Comparison of ENCODE assay signal across 22 cellular contexts in the genomic region with DNA sequence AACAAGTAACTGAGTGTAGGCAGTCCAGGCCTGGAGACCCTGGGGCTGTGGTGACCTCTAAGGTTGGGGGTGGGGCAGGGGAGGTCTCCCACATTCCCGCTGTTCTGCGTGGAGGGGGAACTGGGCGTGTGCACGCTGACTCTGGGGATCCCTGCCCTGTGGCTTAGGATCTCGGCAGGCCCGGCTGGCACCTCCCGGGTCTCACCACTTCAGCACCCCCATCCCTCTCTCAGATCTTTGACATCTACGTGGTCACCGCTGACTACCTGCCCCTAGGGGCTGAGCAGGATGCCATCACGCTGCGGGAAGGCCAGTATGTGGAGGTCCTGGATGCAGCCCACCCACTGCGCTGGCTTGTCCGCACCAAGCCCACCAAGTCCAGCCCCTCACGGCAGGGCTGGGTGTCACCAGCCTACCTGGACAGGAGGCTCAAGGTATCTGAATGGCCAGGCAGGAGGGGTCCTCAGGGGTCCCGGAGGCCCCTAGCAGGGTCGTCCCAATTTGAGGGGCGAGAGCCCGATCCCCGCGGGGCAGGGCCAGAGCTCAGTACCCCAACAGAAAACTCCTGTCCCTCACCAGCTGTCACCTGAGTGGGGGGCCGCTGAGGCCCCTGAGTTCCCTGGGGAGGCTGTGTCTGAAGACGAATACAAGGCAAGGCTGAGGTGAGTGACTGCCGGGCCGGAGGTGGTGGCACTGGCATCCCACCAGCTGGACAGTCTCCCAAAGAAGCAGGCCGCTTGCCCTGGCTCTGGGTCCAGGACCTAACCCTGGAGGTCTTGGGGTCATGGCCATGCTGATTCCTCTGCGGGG.
DNase-seq lines count a peak whose midpoint lies in the region; ATAC-seq, FAIRE-seq and TF ChIP-seq lines count a peak whose summit lies in the region.
"Had no signal": no experiment of that assay in that cellular context is flagged by ENCODE, and none has a peak within 500 bp of the region (broad histone marks: within the 10 kb centered on the region; RNA-seq: fewer than 3 reads in every experiment).

No MANE protein-coding gene starts in this region.

- H3K9me3 ChIP-seq in right lobe of liver (no peaks in the 10 kb centered on the region), HepG2 (ENCODE audit: low read length) (no peaks in the 10 kb centered on the region), left ventricle myocardium inferior (replicated peaks) (no peaks in the 10 kb centered on the region), pancreas (no peaks in the 10 kb centered on the region), BE2C (no peaks in the 10 kb centered on the region)

- no peak for TF ChIP-seq POLR2A in right lobe of liver (IDR thresholded peaks at IDR 0.05)
- TF ChIP-seq POLR2A in HepG2 (IDR thresholded peaks at IDR 0.05; ENCODE audit: insufficient read depth in 1 of 2, low read depth in 2 of 2, low read length in 2 of 2): no peak

- no peak overlapping the region for H3K4me2 ChIP-seq in HepG2 (ENCODE audit: low read depth, low read length)

- H3K79me2 ChIP-seq in HepG2 (ENCODE audit: insufficient read depth, low read length): no peaks in the 10 kb centered on the region

- H3K36me3 ChIP-seq in right lobe of liver (no peaks in the 10 kb centered on the region), HepG2 (replicated peaks in 1 of 2; ENCODE audit: control insufficient read depth in 1 of 2, insufficient read depth in 2 of 2, low read length in 2 of 2) (no peaks in the 10 kb centered on the region), left ventricle myocardium inferior (peaks cover 91% of the 10 kb centered on the region), pancreas (peaks cover 0 to 7% (median 0%) of the 10 kb centered on the region in 3 donors), BE2C (no peaks in the 10 kb centered on the region)

- intact Hi-C loops in right lobe of liver (cut with DNase I): no loop called here
- intact Hi-C loops in HepG2 (cut with micrococcal nuclease; ENCODE audit: unreplicated experiment): no loop called here
- intact Hi-C loops in left ventricle myocardium inferior (cut with micrococcal nuclease): no loop called here
- intact Hi-C loops in pancreas (cut with DNase I): no loop called here

- no peak for TF ChIP-seq CTCF in right lobe of liver (IDR thresholded peaks at IDR 0.05)
- TF ChIP-seq CTCF in HepG2 (CRISPR knock-in tag; IDR thresholded peaks at IDR 0.05): no peak
- no peak for TF ChIP-seq CTCF in left ventricle myocardium inferior (IDR thresholded peaks at IDR 0.05; ENCODE audit: borderline replicate concordance)
- TF ChIP-seq CTCF in pancreas (IDR thresholded peaks at IDR 0.05): no peak
- TF ChIP-seq CTCF in BE2C (IDR thresholded peaks at IDR 0.05; ENCODE audit: low read depth, low read length): no peak

- H3K9ac ChIP-seq in HepG2 (ENCODE audit: insufficient read depth, low read depth, low read length): no peak overlapping the region

- TF ChIP-seq RAD21 in HepG2 (CRISPR knock-in tag; IDR thresholded peaks at IDR 0.05): no peak

- H3K4me1 ChIP-seq in right lobe of liver (no peaks in the 10 kb centered on the region), HepG2 (ENCODE audit: insufficient read depth, low read length) (no peaks in the 10 kb centered on the region), left ventricle myocardium inferior (peaks cover 8% of the 10 kb centered on the region), pancreas (no peaks in the 10 kb centered on the region), BE2C (no peaks in the 10 kb centered on the region)

- no peak overlapping the region for H3K27ac ChIP-seq in right lobe of liver
- no peak overlapping the region for H3K27ac ChIP-seq in HepG2 (ENCODE audit: extremely low read length, insufficient read depth, low read length)
- no peak overlapping the region for H3K27ac ChIP-seq in left ventricle myocardium inferior (replicated peaks)
- H3K27ac ChIP-seq in pancreas: no peak overlapping the region
- H3K27ac ChIP-seq: SK-N-MC had no signal

- no peak for FAIRE-seq in HepG2 (lab: Jason Lieb, UNC)
- FAIRE-seq in pancreas (lab: Jason Lieb, UNC): no peak

- H4K20me1 ChIP-seq in HepG2 (ENCODE audit: insufficient read depth, low read length): no peaks in the 10 kb centered on the region

- TF ChIP-seq EP300 in HepG2 (IDR thresholded peaks at IDR 0.05; ENCODE audit: low read depth in 2 of 2, low read length in 2 of 2): no peak
- TF ChIP-seq EP300 in HepG2 (CRISPR knock-in tag; IDR thresholded peaks at IDR 0.05; ENCODE audit: borderline replicate concordance): no peak

- H3K27me3 ChIP-seq in right lobe of liver (no peaks in the 10 kb centered on the region), HepG2 (ENCODE audit: control insufficient read depth in 1 of 2, insufficient read depth in 2 of 2, low read length in 2 of 2) (peaks cover 6 to 11% of the 10 kb centered on the region in 2 experiments; a peak in 3 of 5 replicates), left ventricle myocardium inferior (ENCODE audit: low read depth) (no peaks in the 10 kb centered on the region), pancreas (no peaks in the 10 kb centered on the region), BE2C (no peaks in the 10 kb centered on the region)

- ATAC-seq in right lobe of liver: no peak
- no peak for ATAC-seq in HepG2
- ATAC-seq in pancreas: no peak
- no peak for ATAC-seq in GM18861 (IDR thresholded peaks at IDR 0.05; ENCODE audit: unreplicated experiment)
- ATAC-seq: activated CD8-positive, alpha-beta memory T cell treated with anti-CD3 and anti-CD28 coated beads, Interleukin-2, amount 10 ng/mL, durations not matched to agents 7 days and 5 days; CD8-positive, alpha-beta T cell had no signal

- POLR2A ChIA-PET in HepG2 (lab: Yijun Ruan, JAX): no interaction called here

- in situ Hi-C loops in HepG2 (cut with HindIII; ENCODE audit: extremely low pct_ligation_motif_present, low pct_unique_long_range_greater_than_20kb): no loop called here

- peak; percentile 8 to 37 (median 34) for DNase-seq in right lobe of liver
- no peak for DNase-seq in HepG2 (ENCODE audit: low spot score)
- DNase-seq in left ventricle myocardium inferior: peak; percentile 14
- peak in 5 of 6 donors; percentile 6 to 51 (median 9) for DNase-seq in pancreas
- DNase-seq in cerebellar nuclear complex (lab: John Stamatoyannopoulos, UW): no peak
- no peak for DNase-seq in BE2C
- DNase-seq: activated CD4-positive, alpha-beta T cell treated with anti-CD3 and anti-CD28 coated beads for 1 hour; activated CD8-positive, alpha-beta memory T cell treated with anti-CD3 and anti-CD28 coated beads, Interleukin-2, amount 10 ng/mL, durations not matched to agents 7 days and 5 days; anterior cingulate cortex; effector memory CD4-positive, alpha-beta T cell; HFFc6; KBM-7; naive B cell; NCI-H1694 treated with DMSO at 0.1 percent for 48 hours; NCI-H226; stimulated activated CD4-positive, alpha-beta T cell treated with anti-CD3 and anti-CD28 coated beads, Interleukin-12 subunit alpha, Interleukin-12 subunit beta, amount 100 ng/mL, for 4 hours; stimulated activated CD8-positive, alpha-beta memory T cell treated with anti-CD3 and anti-CD28 coated beads, Interleukin-4, amount 100 ng/mL, for 48 hours; T1000 had no signal

- H2AFZ ChIP-seq in HepG2 (ENCODE audit: low read length): no peak overlapping the region

- H3K4me3 ChIP-seq in right lobe of liver (no peak overlapping the region), HepG2 (replicated peaks in 1 of 3; ENCODE audit: insufficient read depth in 1 of 3, low read depth in 2 of 3, low read length in 3 of 3) (no peak overlapping the region), left ventricle myocardium inferior (no peak overlapping the region), pancreas (no peak overlapping the region), BE2C (ENCODE audit: low read depth, low read length) (no peak overlapping the region)
- H3K4me3 ChIP-seq: lung, SK-N-MC had no signal

- no TSS peak for BruUV-seq in HepG2 (replicated peaks; lab: Mats Ljungman, UMichigan)

- 91% methylated on average over 6 of the region's 26 CpGs for WGBS in right lobe of liver (ENCODE audit: insufficient coverage, low coverage, low lambda C conversion rate, missing lambda C conversion rate)
- 41% methylated on average over 5 of the region's 26 CpGs for WGBS in HepG2 (ENCODE audit: low lambda C conversion rate)
- 85 to 87% methylated on average over 26 of the region's 26 CpGs for WGBS in pancreas, 2 donors

- CTCF ChIA-PET in HepG2 (lab: Yijun Ruan, JAX; ENCODE audit: low intra/inter-chr PET ratio, low total read pairs): no interaction called here

TF ChIP-seq in HepG2, 621 proteins besides CTCF, POLR2A, EP300 and RAD21:
- TF ChIP-seq SMARCE1 (IDR thresholded peaks at IDR 0.05; ENCODE audit: borderline replicate concordance) (no peak), MED13 (CRISPR knock-in tag; IDR thresholded peaks at IDR 0.05) (no peak), ZNF773 (CRISPR knock-in tag; IDR thresholded peaks at IDR 0.05; ENCODE audit: borderline replicate concordance) (no peak), KAT7 (CRISPR knock-in tag; IDR thresholded peaks at IDR 0.05; ENCODE audit: borderline replicate concordance) (no peak), ZNF570 (CRISPR knock-in tag; IDR thresholded peaks at IDR 0.05; ENCODE audit: borderline replicate concordance) (no peak), MAF1 (CRISPR knock-in tag; IDR thresholded peaks at IDR 0.05; ENCODE audit: borderline replicate concordance) (no peak)
- TF ChIP-seq, protein P1, sequence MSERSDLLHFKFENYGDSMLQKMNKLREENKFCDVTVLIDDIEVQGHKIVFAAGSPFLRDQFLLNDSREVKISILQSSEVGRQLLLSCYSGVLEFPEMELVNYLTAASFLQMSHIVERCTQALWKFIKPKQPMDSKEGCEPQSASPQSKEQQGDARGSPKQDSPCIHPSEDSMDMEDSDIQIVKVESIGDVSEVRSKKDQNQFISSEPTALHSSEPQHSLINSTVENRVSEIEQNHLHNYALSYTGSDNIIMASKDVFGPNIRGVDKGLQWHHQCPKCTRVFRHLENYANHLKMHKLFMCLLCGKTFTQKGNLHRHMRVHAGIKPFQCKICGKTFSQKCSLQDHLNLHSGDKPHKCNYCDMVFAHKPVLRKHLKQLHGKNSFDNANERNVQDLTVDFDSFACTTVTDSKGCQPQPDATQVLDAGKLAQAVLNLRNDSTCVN (CRISPR knock-in tag; IDR thresholded peaks at IDR 0.05; ENCODE audit: borderline replicate concordance): no peak

Comparison
In these comparisons a context has a peak if more than half of its experiments do, and no peak if none do; other contexts are left out.
1. DNase-seq: peak in right lobe of liver (3 of 3), left ventricle myocardium inferior (single experiment) and pancreas (5 of 6); none in HepG2 (single experiment), cerebellar nuclear complex (0 of 2) and BE2C (single experiment).